ENCODE assay signal across 15 cellular contexts in the genomic region with DNA sequence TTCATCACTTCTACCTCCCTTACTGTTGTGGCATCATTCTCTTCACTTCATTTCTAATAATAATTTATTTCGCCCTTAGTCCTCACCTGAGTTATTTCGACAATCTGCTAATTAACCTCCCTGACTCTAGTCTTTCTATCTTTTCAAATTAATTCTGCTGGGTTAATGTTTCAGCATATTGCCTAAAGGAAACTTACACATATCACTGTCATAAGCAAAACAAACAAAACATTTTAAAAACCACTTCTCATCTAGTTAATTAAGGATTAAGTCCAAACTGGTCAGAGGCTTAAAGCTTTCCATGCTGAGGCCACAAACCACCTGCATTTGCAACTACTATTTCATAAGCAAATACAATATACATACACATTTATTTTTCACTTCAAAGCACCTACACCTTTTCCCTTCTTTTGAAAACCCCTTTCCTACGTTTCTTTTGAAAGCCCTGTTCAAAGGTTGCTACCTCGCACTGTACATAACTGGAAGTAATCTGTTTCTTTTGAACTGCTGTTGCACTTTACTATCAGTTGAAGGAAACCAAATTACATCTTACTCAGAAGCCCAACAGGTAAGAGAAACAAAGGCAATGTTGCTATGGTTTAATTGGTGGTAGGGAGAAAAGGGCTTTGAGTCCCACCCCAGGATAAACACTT. TPM values are rescaled to one million over a fixed set of nuclear protein-coding genes. Genes with fewer than 3 reads are reported as not detected.
DNase-seq lines count a peak whose midpoint lies in the region; ATAC-seq, FAIRE-seq and TF ChIP-seq lines count a peak whose summit lies in the region.
"Had no signal": no experiment of that assay in that cellular context is flagged by ENCODE, and none has a peak within 500 bp of the region (broad histone marks: within the 10 kb centered on the region; RNA-seq: fewer than 3 reads in every experiment).

No MANE protein-coding gene starts in this region.

- no peak for TF ChIP-seq POLR2A in GM12892 (IDR thresholded peaks at IDR 0.05; ENCODE audit: low read depth, low read length)

- no peak overlapping the region for H3K4me3 Mint-ChIP-seq in activated T-cell treated with anti-CD3 and anti-CD28 coated beads, Interleukin-2, amount 50 U/mL, for 72 hours
- no peak overlapping the region for H3K4me3 Mint-ChIP-seq in activated T-cell treated with anti-CD3 and anti-CD28 coated beads, Interleukin-2, amount 50 U/mL, for 4 hours

- no peak for DNase-seq in activated T-cell treated with anti-CD3 and anti-CD28 coated beads, Interleukin-2, amount 50 U/mL, for 72 hours
- no peak for DNase-seq in activated T-cell treated with anti-CD3 and anti-CD28 coated beads, Interleukin-2, amount 50 U/mL, for 4 hours
- DNase-seq in GM12892 (ENCODE audit: insufficient read length) = no peak
- DNase-seq in SW480 (ENCODE audit: low spot score) = peak; percentile 19
- no peak for DNase-seq in AML-193 (lab: John Stamatoyannopoulos, UW)
- no peak for DNase-seq in LoVo (ENCODE audit: low spot score)
- DNase-seq: BE2C, DMS53, GF-D8, GM23248, H7 had no signal

- no peak for ATAC-seq in activated T-cell treated with anti-CD3 and anti-CD28 coated beads, Interleukin-2, amount 50 U/mL, for 72 hours (replicated peaks in 1 of 2)
- no peak for ATAC-seq in activated T-cell treated with anti-CD3 and anti-CD28 coated beads, Interleukin-2, amount 50 U/mL, for 4 hours
- ATAC-seq in HG02852 (IDR thresholded peaks at IDR 0.05; ENCODE audit: unreplicated experiment) = no peak

- H3K27ac Mint-ChIP-seq in activated T-cell treated with anti-CD3 and anti-CD28 coated beads, Interleukin-2, amount 50 U/mL, for 72 hours = peak overlapping the region; percentile 20

- no peaks in the 10 kb centered on the region for H3K9me3 Mint-ChIP-seq in activated T-cell treated with anti-CD3 and anti-CD28 coated beads, Interleukin-2, amount 50 U/mL, for 72 hours
- H3K9me3 Mint-ChIP-seq in activated T-cell treated with anti-CD3 and anti-CD28 coated beads, Interleukin-2, amount 50 U/mL, for 4 hours = no peaks in the 10 kb centered on the region

- H3K4me1 Mint-ChIP-seq in activated T-cell treated with anti-CD3 and anti-CD28 coated beads, Interleukin-2, amount 50 U/mL, for 72 hours (ENCODE audit: low read depth) = peaks cover 37% of the 10 kb centered on the region
- peaks cover 75% of the 10 kb centered on the region for H3K4me1 Mint-ChIP-seq in activated T-cell treated with anti-CD3 and anti-CD28 coated beads, Interleukin-2, amount 50 U/mL, for 4 hours (ENCODE audit: low read depth)

- FAIRE-seq in GM12892 (lab: Jason Lieb, UNC) (peak; percentile 30), islet of Langerhans (lab: Jason Lieb, UNC) (peak; percentile 55)
- FAIRE-seq: A204.1, GM18507 had no signal

- H3K27me3 Mint-ChIP-seq in activated T-cell treated with anti-CD3 and anti-CD28 coated beads, Interleukin-2, amount 50 U/mL, for 72 hours (ENCODE audit: low read depth) = no peaks in the 10 kb centered on the region
- H3K27me3 Mint-ChIP-seq in activated T-cell treated with anti-CD3 and anti-CD28 coated beads, Interleukin-2, amount 50 U/mL, for 4 hours (ENCODE audit: low read depth) = no peaks in the 10 kb centered on the region

- peaks cover 5 to 8% of the 10 kb centered on the region in 2 donors for H3K36me3 Mint-ChIP-seq in activated T-cell treated with anti-CD3 and anti-CD28 coated beads, Interleukin-2, amount 50 U/mL, for 72 hours (ENCODE audit: insufficient read depth in 2 of 2)
- peaks cover 17% of the 10 kb centered on the region for H3K36me3 Mint-ChIP-seq in activated T-cell treated with anti-CD3 and anti-CD28 coated beads, Interleukin-2, amount 50 U/mL, for 4 hours (ENCODE audit: insufficient read depth)

RNA-seq across cellular contexts. Expression of gene SEM1, which starts 10.3 kb away (rescaled TPM):
- 10 to 100 TPM; 22.8 to 31.1 TPM for total RNA-seq in activated T-cell treated with anti-CD3 and anti-CD28 coated beads, Interleukin-2, amount 50 U/mL, for 72 hours
- total RNA-seq in activated T-cell treated with anti-CD3 and anti-CD28 coated beads, Interleukin-2, amount 50 U/mL, for 4 hours = 10 to 100 TPM; 58.0 to 77.1 (median 63.0) TPM
- polyA plus RNA-seq in GM12892 (2012; ENCODE audit: missing spikeins) = 316 TPM
